Comparison of ENCODE assay signal across 16 cellular contexts in the genomic region with DNA sequence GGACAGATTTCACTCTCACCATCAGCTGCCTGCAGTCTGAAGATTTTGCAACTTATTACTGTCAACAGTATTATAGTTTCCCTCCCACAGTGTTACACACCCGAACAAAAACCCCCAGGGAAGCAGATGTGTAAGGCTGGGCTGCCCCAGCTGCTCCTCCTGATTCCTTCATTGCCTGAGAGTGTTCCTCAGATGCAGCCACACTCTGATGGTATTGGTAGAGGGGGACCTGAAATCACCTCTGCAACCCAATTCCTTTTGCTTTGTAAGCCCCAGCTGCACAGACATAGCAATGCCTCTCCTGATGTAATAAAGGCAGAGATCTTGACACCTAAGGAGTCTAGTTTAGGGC.
A peak's percentile ranks its signal among the peaks of the same experiment; 100 is the strongest.
DNase-seq lines count a peak whose midpoint lies in the region; ATAC-seq and TF ChIP-seq lines count a peak whose summit lies in the region.
"Had no signal": no experiment of that assay in that cellular context is flagged by ENCODE, and none has a peak within 500 bp of the region (broad histone marks: within the 10 kb centered on the region; RNA-seq: fewer than 3 reads in every experiment).

No MANE protein-coding gene starts in this region.

- H3K36me3 ChIP-seq in BLaER1 = no peaks in the 10 kb centered on the region
- no peaks in the 10 kb centered on the region for H3K36me3 ChIP-seq in Karpas-422 (ENCODE audit: insufficient read depth, low read length)

- no peaks in the 10 kb centered on the region for H3K27me3 ChIP-seq in BLaER1
- no peaks in the 10 kb centered on the region for H3K27me3 ChIP-seq in Karpas-422 (ENCODE audit: low read length)

- no peak for ATAC-seq in memory B cell (ENCODE audit: low read depth)
- ATAC-seq: HCT116 had no signal

- H3K4me2 ChIP-seq in BLaER1 (peak overlapping the region; percentile 84), Karpas-422 (ENCODE audit: low read depth, low read length, poor library complexity, severe bottlenecking) (peak overlapping the region; percentile 57)

- no peak overlapping the region for H2AFZ ChIP-seq in Karpas-422 (ENCODE audit: low read length)

- H3K27ac ChIP-seq in BLaER1 (peak overlapping the region; percentile 88), Karpas-422 (ENCODE audit: low read length) (peak overlapping the region; percentile 91), coronary artery (no peak overlapping the region)
- H3K27ac ChIP-seq: C4-2B, HL-60 had no signal

- H3K4me3 ChIP-seq in BLaER1 = peak overlapping the region; percentile 56
- peak overlapping the region; percentile 63 for H3K4me3 ChIP-seq in Karpas-422 (ENCODE audit: low read length)
- H3K4me3 ChIP-seq in coronary artery = no peak overlapping the region

- DNase-seq in Karpas-422 (peak; percentile 55), RPMI8226 (peak; percentile 42), memory B cell (ENCODE audit: low spot score in 2 of 2) (no peak), GOT3 (lab: John Stamatoyannopoulos, UW) (no peak), coronary artery (ENCODE audit: low spot score) (no peak)
- no peak for DNase-seq in activated CD4-positive, alpha-beta T cell treated with anti-CD3 and anti-CD28 coated beads for 1 hour
- DNase-seq in effector CD4-positive, alpha-beta T cell = no peak
- DNase-seq: 8988T; AML-193; CD4-positive, alpha-beta memory T cell; DMS79; EL had no signal

- no peak for TF ChIP-seq CTCF in coronary artery (IDR thresholded peaks at IDR 0.05)

- no peaks in the 10 kb centered on the region for H3K27me3 Mint-ChIP-seq in memory B cell
- H3K27me3 Mint-ChIP-seq: CD4-positive, alpha-beta memory T cell had no signal

- no peaks in the 10 kb centered on the region for H3K36me3 Mint-ChIP-seq in memory B cell
- H3K36me3 Mint-ChIP-seq: CD4-positive, alpha-beta memory T cell had no signal

- H4K20me1 ChIP-seq in BLaER1 (no peaks in the 10 kb centered on the region), Karpas-422 (ENCODE audit: insufficient read depth, low read depth, low read length) (no peaks in the 10 kb centered on the region)

- H3K9me3 Mint-ChIP-seq in memory B cell = no peaks in the 10 kb centered on the region

- H3K79me2 ChIP-seq in Karpas-422 (ENCODE audit: low read length) = no peaks in the 10 kb centered on the region

- peak overlapping the region; percentile 78 for H3K4me3 Mint-ChIP-seq in memory B cell
- H3K4me3 Mint-ChIP-seq: CD4-positive, alpha-beta memory T cell had no signal

- H3K4me1 Mint-ChIP-seq in memory B cell = peaks cover 22% of the 10 kb centered on the region
- H3K4me1 Mint-ChIP-seq: CD4-positive, alpha-beta memory T cell had no signal

- H3K9me3 ChIP-seq in BLaER1 (no peaks in the 10 kb centered on the region), Karpas-422 (ENCODE audit: low read length) (no peaks in the 10 kb centered on the region)

- H3K4me1 ChIP-seq in BLaER1 (peaks cover 58% of the 10 kb centered on the region), Karpas-422 (ENCODE audit: low read length) (peaks cover 52% of the 10 kb centered on the region)

- peak overlapping the region; percentile 47 for H3K27ac Mint-ChIP-seq in memory B cell
- H3K27ac Mint-ChIP-seq: CD4-positive, alpha-beta memory T cell had no signal

- H3K9ac ChIP-seq in BLaER1 = peak overlapping the region; percentile 67
- H3K9ac ChIP-seq in Karpas-422 (ENCODE audit: low read length) = peak overlapping the region; percentile 70

- H3K9me2 ChIP-seq in Karpas-422 (replicated peaks; ENCODE audit: insufficient read depth, low read length) = no peaks in the 10 kb centered on the region

Comparison
In these comparisons a context has a peak if more than half of its experiments do, and no peak if none do; other contexts are left out.
1. H3K27ac ChIP-seq: peak in BLaER1 (single experiment) and Karpas-422 (single experiment); none in coronary artery (0 of 2).
2. DNase-seq: peak in Karpas-422 (single experiment) and RPMI8226 (single experiment); none in memory B cell (0 of 2), GOT3 (single experiment), activated CD4-positive, alpha-beta T cell treated with anti-CD3 and anti-CD28 coated beads for 1 hour (single experiment), effector CD4-positive, alpha-beta T cell (single experiment) and coronary artery (single experiment).